Comparison of ENCODE assay signal across 21 cellular contexts in genomic region chr9:81979196-81979595, GRCh38. TPM values are rescaled to one million over a fixed set of nuclear protein-coding genes. Genes with fewer than 3 reads are reported as not detected.
DNase-seq lines count a peak whose midpoint lies in the region; ATAC-seq lines count a peak whose summit lies in the region.
"Had no signal": no experiment of that assay in that cellular context is flagged by ENCODE, and none has a peak within 500 bp of the region (broad histone marks: within the 10 kb centered on the region; RNA-seq: fewer than 3 reads in every experiment).

No MANE protein-coding gene starts in this region.

- H3K27ac Mint-ChIP-seq in activated T-helper 1 cell treated with anti-CD3 and anti-CD28 coated beads, Interleukin-12 subunit alpha, Interleukin-12 subunit beta, Interleukin-2, Interleukin-4 antibody, amounts not matched to agents 30 ng/mL and 10 ng/mL and 1 ng/mL, durations not matched to agents 14 hours and 24 hours and 36 hours: no peak overlapping the region
- H3K27ac Mint-ChIP-seq: immature natural killer cell; natural killer cell treated with Interleukin-12 subunit alpha and Interleukin-12 subunit beta and Interleukin-15 and Interleukin-18, amount 100 ng/mL, for 72 hours had no signal

- H3K4me3 Mint-ChIP-seq in activated T-helper 1 cell treated with anti-CD3 and anti-CD28 coated beads, Interleukin-12 subunit alpha, Interleukin-12 subunit beta, Interleukin-2, Interleukin-4 antibody, amounts not matched to agents 30 ng/mL and 10 ng/mL and 1 ng/mL, durations not matched to agents 14 hours and 24 hours and 36 hours: no peak overlapping the region
- H3K4me3 Mint-ChIP-seq: immature natural killer cell; natural killer cell treated with Interleukin-12 subunit alpha and Interleukin-12 subunit beta and Interleukin-15 and Interleukin-18, amount 100 ng/mL, for 72 hours had no signal

- H3K27me3 Mint-ChIP-seq in activated T-helper 1 cell treated with anti-CD3 and anti-CD28 coated beads, Interleukin-12 subunit alpha, Interleukin-12 subunit beta, Interleukin-2, Interleukin-4 antibody, amounts not matched to agents 30 ng/mL and 10 ng/mL and 1 ng/mL, durations not matched to agents 14 hours and 24 hours and 36 hours (ENCODE audit: insufficient read depth): no peaks in the 10 kb centered on the region

- no peaks in the 10 kb centered on the region for H3K36me3 Mint-ChIP-seq in activated T-helper 1 cell treated with anti-CD3 and anti-CD28 coated beads, Interleukin-12 subunit alpha, Interleukin-12 subunit beta, Interleukin-2, Interleukin-4 antibody, amounts not matched to agents 30 ng/mL and 10 ng/mL and 1 ng/mL, durations not matched to agents 14 hours and 24 hours and 36 hours (ENCODE audit: low read depth)
- H3K36me3 Mint-ChIP-seq: immature natural killer cell; natural killer cell treated with Interleukin-12 subunit alpha and Interleukin-12 subunit beta and Interleukin-15 and Interleukin-18, amount 100 ng/mL, for 72 hours had no signal

- H3K9me3 Mint-ChIP-seq in activated T-helper 1 cell treated with anti-CD3 and anti-CD28 coated beads, Interleukin-12 subunit alpha, Interleukin-12 subunit beta, Interleukin-2, Interleukin-4 antibody, amounts not matched to agents 30 ng/mL and 10 ng/mL and 1 ng/mL, durations not matched to agents 14 hours and 24 hours and 36 hours: peaks cover 3% of the 10 kb centered on the region
- H3K9me3 Mint-ChIP-seq: immature natural killer cell; natural killer cell treated with Interleukin-12 subunit alpha and Interleukin-12 subunit beta and Interleukin-15 and Interleukin-18, amount 100 ng/mL, for 72 hours had no signal

- H3K4me1 Mint-ChIP-seq in activated T-helper 1 cell treated with anti-CD3 and anti-CD28 coated beads, Interleukin-12 subunit alpha, Interleukin-12 subunit beta, Interleukin-2, Interleukin-4 antibody, amounts not matched to agents 30 ng/mL and 10 ng/mL and 1 ng/mL, durations not matched to agents 14 hours and 24 hours and 36 hours (ENCODE audit: low read depth): no peaks in the 10 kb centered on the region
- H3K4me1 Mint-ChIP-seq: immature natural killer cell had no signal

- ATAC-seq in GM18909 (IDR thresholded peaks at IDR 0.05; ENCODE audit: poor library complexity, unreplicated experiment): peak; percentile 62
- ATAC-seq in HG02588 (IDR thresholded peaks at IDR 0.05; ENCODE audit: unreplicated experiment): peak; percentile 86
- peak; percentile 63 for ATAC-seq in HG03469 (IDR thresholded peaks at IDR 0.05; ENCODE audit: unreplicated experiment)
- ATAC-seq: natural killer cell treated with Interleukin-12 subunit alpha and Interleukin-12 subunit beta and Interleukin-15 and Interleukin-18, amount 100 ng/mL, for 72 hours; Right ventricle myocardium inferior had no signal

- intact Hi-C loops in activated T-helper 1 cell treated with anti-CD3 and anti-CD28 coated beads, Interleukin-12 subunit alpha, Interleukin-12 subunit beta, Interleukin-2, Interleukin-4 antibody, amounts not matched to agents 30 ng/mL and 10 ng/mL and 1 ng/mL, durations not matched to agents 14 hours and 24 hours and 36 hours (cut with micrococcal nuclease): no loop called here

- DNase-seq in myocyte (ENCODE audit: low read depth): peak; percentile 59
- no peak for DNase-seq in activated T-helper 1 cell treated with anti-CD3 and anti-CD28 coated beads, Interleukin-12 subunit alpha, Interleukin-12 subunit beta, Interleukin-2, Interleukin-4 antibody, amounts not matched to agents 30 ng/mL and 10 ng/mL and 1 ng/mL, durations not matched to agents 14 hours and 24 hours and 36 hours (ENCODE audit: low spot score)
- DNase-seq in CD1c-positive myeloid dendritic cell (ENCODE audit: extremely low spot score): no peak
- no peak for DNase-seq in NCI-H748 (lab: John Stamatoyannopoulos, UW; ENCODE audit: unreplicated experiment)
- no peak for DNase-seq in RPMI8226
- DNase-seq: activated CD4-positive, alpha-beta T cell treated with anti-CD3 and anti-CD28 coated beads for 1 hour; activated gamma-delta T cell treated with Interleukin-2 at 50 U/mL for 16 hours; anterior cingulate cortex; Calu3; immature natural killer cell; T-helper 2 cell had no signal

RNA-seq across cellular contexts. Expression of gene SPATA31D1, which starts 9.4 kb away (rescaled TPM):
- not detected in 2 replicates for total RNA-seq in myocyte
- polyA plus RNA-seq in myocyte (2012): not detected
- total RNA-seq in activated T-helper 1 cell treated with anti-CD3 and anti-CD28 coated beads, Interleukin-12 subunit alpha, Interleukin-12 subunit beta, Interleukin-2, Interleukin-4 antibody, amounts not matched to agents 30 ng/mL and 10 ng/mL and 1 ng/mL, durations not matched to agents 14 hours and 24 hours and 36 hours: not detected in 2 replicates
- total RNA-seq: Calu3; epithelial cell of proximal tubule; G401; glomerular endothelial cell; lung; natural killer cell treated with Interleukin-12 subunit alpha and Interleukin-12 subunit beta and Interleukin-15 and Interleukin-18, amount 100 ng/mL, for 72 hours; Right ventricle myocardium inferior; subcutaneous adipose tissue had no signal
- polyA plus RNA-seq: immature natural killer cell, lung had no signal

RNA-seq across cellular contexts. Expression of gene SPATA31D3, which starts 35.9 kb away (rescaled TPM):
- not detected in 2 replicates for total RNA-seq in myocyte
- not detected for polyA plus RNA-seq in myocyte (2012)
- total RNA-seq in activated T-helper 1 cell treated with anti-CD3 and anti-CD28 coated beads, Interleukin-12 subunit alpha, Interleukin-12 subunit beta, Interleukin-2, Interleukin-4 antibody, amounts not matched to agents 30 ng/mL and 10 ng/mL and 1 ng/mL, durations not matched to agents 14 hours and 24 hours and 36 hours: not detected in 2 replicates
- total RNA-seq: Calu3; epithelial cell of proximal tubule; G401; glomerular endothelial cell; lung; natural killer cell treated with Interleukin-12 subunit alpha and Interleukin-12 subunit beta and Interleukin-15 and Interleukin-18, amount 100 ng/mL, for 72 hours; Right ventricle myocardium inferior; subcutaneous adipose tissue had no signal
- polyA plus RNA-seq: immature natural killer cell had no signal

RNA-seq across cellular contexts. Expression of gene SPATA31D4, which starts 51.0 kb away (rescaled TPM):
- not detected in 2 replicates for total RNA-seq in myocyte
- not detected for polyA plus RNA-seq in myocyte (2012)
- total RNA-seq in activated T-helper 1 cell treated with anti-CD3 and anti-CD28 coated beads, Interleukin-12 subunit alpha, Interleukin-12 subunit beta, Interleukin-2, Interleukin-4 antibody, amounts not matched to agents 30 ng/mL and 10 ng/mL and 1 ng/mL, durations not matched to agents 14 hours and 24 hours and 36 hours: not detected in 2 replicates
- total RNA-seq: Calu3; epithelial cell of proximal tubule; G401; glomerular endothelial cell; lung; natural killer cell treated with Interleukin-12 subunit alpha and Interleukin-12 subunit beta and Interleukin-15 and Interleukin-18, amount 100 ng/mL, for 72 hours; Right ventricle myocardium inferior; subcutaneous adipose tissue had no signal
- polyA plus RNA-seq: immature natural killer cell, lung had no signal
